In the genomic region with DNA sequence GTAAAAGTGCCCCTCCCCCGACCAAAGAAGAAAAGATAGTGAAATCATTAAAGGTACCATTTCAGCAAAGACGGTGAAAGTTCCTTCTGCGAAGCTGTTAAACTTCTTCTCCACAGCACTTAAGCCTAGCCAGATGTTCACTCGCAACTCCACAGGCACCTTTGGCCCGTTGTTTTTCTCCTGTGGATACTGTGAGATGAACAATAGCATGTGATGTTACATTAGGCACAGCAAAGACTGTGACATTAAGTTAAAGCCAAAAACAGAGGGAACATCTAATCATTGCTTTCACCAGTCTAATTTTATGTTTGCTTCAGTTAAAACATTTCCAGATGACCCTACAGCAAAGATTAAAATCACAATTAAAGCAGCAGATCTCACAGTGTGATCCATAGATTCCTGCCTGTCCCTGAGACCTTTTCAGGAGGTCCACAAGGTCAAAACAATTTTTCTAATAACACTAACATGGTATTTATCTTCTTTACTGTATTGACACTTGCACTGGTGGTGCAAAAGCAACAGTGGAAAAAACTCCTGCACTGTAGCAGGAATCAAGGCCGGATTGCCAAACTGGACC, we compare ENCODE assay signal across 17 cellular contexts.
"Had no signal": no experiment of that assay in that cellular context is flagged by ENCODE, and none has a peak within 500 bp of the region (broad histone marks: within the 10 kb centered on the region; RNA-seq: fewer than 3 reads in every experiment).

No MANE protein-coding gene starts in this region.

- H3K4me1 ChIP-seq: foreskin keratinocyte, tibial artery, uterus had no signal

- ATAC-seq: esophagus mucosa; foreskin keratinocyte; natural killer cell; stimulated activated naive CD8-positive, alpha-beta T cell treated with anti-CD3 and anti-CD28 coated beads, Interleukin-15, Interleukin-2, amounts not matched to agents 100 U/mL and 50 U/mL, for 24 hours had no signal

- H3K36me3 ChIP-seq: ovary, uterus had no signal

- H3K27me3 ChIP-seq: foreskin keratinocyte, ovary, tibial artery, upper lobe of left lung, uterus had no signal

- H3K4me3 ChIP-seq: ovary, smooth muscle cell, tibial artery, upper lobe of left lung, uterus had no signal

- H3K4me2 ChIP-seq: smooth muscle cell had no signal

- H3K9me3 ChIP-seq: ovary, tibial artery, upper lobe of left lung, uterus had no signal

- H3K27ac ChIP-seq: foreskin keratinocyte, ovary, tibial artery, upper lobe of left lung, uterus had no signal

- DNase-seq: effector memory CD4-positive, alpha-beta T cell; foreskin keratinocyte; immature natural killer cell; mammary epithelial cell; natural killer cell; nucleus accumbens; ovary; right cardiac atrium; stimulated activated CD4-positive, alpha-beta T cell treated with anti-CD3 and anti-CD28 coated beads, Interleukin-2, amount 100 ng/mL, for 48 hours; stimulated activated naive CD8-positive, alpha-beta T cell treated with anti-CD3 and anti-CD28 coated beads, Interleukin-15, Interleukin-2, amounts not matched to agents 100 U/mL and 50 U/mL, for 24 hours; tibial artery; upper lobe of left lung; uterus had no signal

- FAIRE-seq: endometrium, keratinocyte had no signal
